Comparison of ENCODE assay signal across 21 cellular contexts in the genomic region with DNA sequence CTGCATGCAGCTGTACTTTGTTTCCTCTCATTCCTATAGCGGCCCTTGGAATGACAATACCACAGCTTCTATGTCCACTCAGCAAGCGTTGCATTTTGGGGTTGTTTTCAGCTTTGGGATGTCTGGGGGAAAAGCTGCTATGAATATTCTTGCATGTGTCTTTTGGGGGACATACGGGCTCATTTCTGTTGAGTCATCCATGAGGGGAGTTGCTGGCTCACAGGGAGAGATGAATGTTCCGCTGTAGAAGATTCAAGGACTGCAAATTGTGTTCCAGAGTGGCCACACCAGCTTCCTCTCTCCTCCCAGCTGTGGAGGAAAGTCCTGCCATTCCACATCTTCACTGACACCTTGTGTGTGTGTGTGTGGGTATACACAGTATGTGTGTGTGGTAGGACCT. TPM values are rescaled to one million over a fixed set of nuclear protein-coding genes. Genes with fewer than 3 reads are reported as not detected.
"Had no signal": no experiment of that assay in that cellular context is flagged by ENCODE, and none has a peak within 500 bp of the region (broad histone marks: within the 10 kb centered on the region; RNA-seq: fewer than 3 reads in every experiment).

No MANE protein-coding gene starts in this region.

- H3K4me2 ChIP-seq: smooth muscle cell had no signal

- H3K9me3 Mint-ChIP-seq: activated CD4-positive, alpha-beta T cell treated with anti-CD3 and anti-CD28 coated beads, Interleukin-2, amount 10 ng/mL, durations not matched to agents 24 days and 14 days; activated T-helper 2 cell treated with anti-CD3 and anti-CD28 coated beads, Interferon-gamma antibody, Interleukin-2, Interleukin-4, amounts not matched to agents 10 μg/mL and 5 μg/mL and 100 μg/mL, durations not matched to agents 14 hours and 24 hours and 36 hours; effector memory CD8-positive, alpha-beta T cell; natural killer cell treated with Interleukin-12 subunit alpha and Interleukin-12 subunit beta and Interleukin-15 and Interleukin-18, amount 100 ng/mL, for 72 hours; stimulated activated naive CD8-positive, alpha-beta T cell treated with anti-CD3 and anti-CD28 coated beads, Interleukin-15, Interleukin-2, amounts not matched to agents 100 ng/mL and 50 ng/mL, for 24 hours had no signal

- DNase-seq: activated CD4-positive, alpha-beta T cell treated with anti-CD3 and anti-CD28 coated beads, Interleukin-2, amount 10 ng/mL, durations not matched to agents 24 days and 14 days; activated CD4-positive, CD25-positive, alpha-beta regulatory T cell; activated T-cell treated with anti-CD3 and anti-CD28 coated beads, Interleukin-2, amount 50 U/mL, for 1 hour; amniotic stem cell; dermis blood vessel endothelial cell; effector memory CD8-positive, alpha-beta T cell; gastrocnemius medialis; left colon; nucleus accumbens had no signal

- H3K4me3 Mint-ChIP-seq: activated CD4-positive, alpha-beta T cell treated with anti-CD3 and anti-CD28 coated beads, Interleukin-2, amount 10 ng/mL, durations not matched to agents 24 days and 14 days; activated naive CD8-positive, alpha-beta T cell; brain; effector memory CD8-positive, alpha-beta T cell; natural killer cell treated with Interleukin-12 subunit alpha and Interleukin-12 subunit beta and Interleukin-15 and Interleukin-18, amount 100 ng/mL, for 72 hours; stimulated activated naive CD8-positive, alpha-beta T cell treated with anti-CD3 and anti-CD28 coated beads, Interleukin-15, Interleukin-2, amounts not matched to agents 100 ng/mL and 50 ng/mL, for 24 hours had no signal

- H3K27me3 ChIP-seq: gastrocnemius medialis, heart left ventricle, uterus had no signal

- H3K27ac Mint-ChIP-seq: activated CD4-positive, alpha-beta T cell treated with anti-CD3 and anti-CD28 coated beads, Interleukin-2, amount 10 ng/mL, durations not matched to agents 24 days and 14 days; activated naive CD8-positive, alpha-beta T cell; activated T-helper 2 cell treated with anti-CD3 and anti-CD28 coated beads, Interferon-gamma antibody, Interleukin-2, Interleukin-4, amounts not matched to agents 10 μg/mL and 5 μg/mL and 100 μg/mL, durations not matched to agents 14 hours and 24 hours and 36 hours; brain; effector memory CD8-positive, alpha-beta T cell; natural killer cell treated with Interleukin-12 subunit alpha and Interleukin-12 subunit beta and Interleukin-15 and Interleukin-18, amount 100 ng/mL, for 72 hours; stimulated activated naive CD8-positive, alpha-beta T cell treated with anti-CD3 and anti-CD28 coated beads, Interleukin-15, Interleukin-2, amounts not matched to agents 100 ng/mL and 50 ng/mL, for 24 hours had no signal

- H3K36me3 Mint-ChIP-seq: brain; natural killer cell treated with Interleukin-12 subunit alpha and Interleukin-12 subunit beta and Interleukin-15 and Interleukin-18, amount 100 ng/mL, for 72 hours had no signal

- H3K27ac ChIP-seq: epithelial cell of prostate, gastrocnemius medialis, thoracic aorta had no signal

- H3K4me3 ChIP-seq: gastrocnemius medialis, heart left ventricle, smooth muscle cell, thoracic aorta, uterus had no signal

- H3K36me3 ChIP-seq: gastrocnemius medialis, heart left ventricle, thoracic aorta, uterus had no signal

- H3K27me3 Mint-ChIP-seq: activated naive CD8-positive, alpha-beta T cell; effector memory CD8-positive, alpha-beta T cell; stimulated activated naive CD8-positive, alpha-beta T cell treated with anti-CD3 and anti-CD28 coated beads, Interleukin-15, Interleukin-2, amounts not matched to agents 100 ng/mL and 50 ng/mL, for 24 hours had no signal

- H3K9me3 ChIP-seq: gastrocnemius medialis, thoracic aorta, uterus had no signal

- ATAC-seq: effector memory CD8-positive, alpha-beta T cell; gastrocnemius medialis; heart left ventricle; left colon; right cardiac atrium had no signal

RNA-seq across cellular contexts. Expression of a gene that starts 43.3 kb away (rescaled TPM):
- total RNA-seq: activated CD8-positive, alpha-beta memory T cell treated with anti-CD3 and anti-CD28 coated beads for 36 hours; activated T-helper 2 cell treated with anti-CD3 and anti-CD28 coated beads, Interferon-gamma antibody, Interleukin-2, Interleukin-4, amounts not matched to agents 10 μg/mL and 5 μg/mL and 100 μg/mL, durations not matched to agents 14 hours and 24 hours and 36 hours had no signal
